10 cellular contexts compared by ENCODE assay signal in genomic region chr5:50710838-50711237, GRCh38. TPM values are rescaled to one million over a fixed set of nuclear protein-coding genes. Genes with fewer than 3 reads are reported as not detected.
DNase-seq lines count a peak whose midpoint lies in the region; ATAC-seq and TF ChIP-seq lines count a peak whose summit lies in the region.
"Had no signal": no experiment of that assay in that cellular context is flagged by ENCODE, and none has a peak within 500 bp of the region (broad histone marks: within the 10 kb centered on the region; RNA-seq: fewer than 3 reads in every experiment).

No MANE protein-coding gene starts in this region.

- DNase-seq in activated naive CD4-positive, alpha-beta T cell treated with anti-CD3 and anti-CD28 coated beads, Interleukin-2, amount 10 ng/mL, durations not matched to agents 7 days and 5 days, result no peak
- no peak for DNase-seq in activated naive CD4-positive, alpha-beta T cell treated with Interleukin-2 at 50 U/mL for 16 hours
- no peak for DNase-seq in activated naive CD8-positive, alpha-beta T cell treated with anti-CD3 and anti-CD28 coated beads for 36 hours
- DNase-seq in suprapubic skin (ENCODE audit: low spot score in 2 of 2) (no peak), UCSD-AML1 (lab: John Stamatoyannopoulos, UW; ENCODE audit: unreplicated experiment) (no peak), DMS79 (lab: John Stamatoyannopoulos, UW) (no peak)
- DNase-seq: BE2C, cortex of kidney had no signal

- peaks cover 8% of the 10 kb centered on the region for H3K4me1 ChIP-seq in suprapubic skin
- H3K4me1 ChIP-seq: BE2C had no signal

- H3K27me3 Mint-ChIP-seq in activated naive CD4-positive, alpha-beta T cell treated with anti-CD3 and anti-CD28 coated beads, Interleukin-2, amount 10 ng/mL, durations not matched to agents 7 days and 5 days, result no peaks in the 10 kb centered on the region
- H3K27me3 Mint-ChIP-seq in activated naive CD8-positive, alpha-beta T cell treated with anti-CD3 and anti-CD28 coated beads for 36 hours, result no peaks in the 10 kb centered on the region

- no peak for TF ChIP-seq POLR2A in suprapubic skin (IDR thresholded peaks at IDR 0.05)

- peak; percentile 11 for ATAC-seq in HG03045 (IDR thresholded peaks at IDR 0.05; ENCODE audit: unreplicated experiment)
- ATAC-seq in GM19328 (IDR thresholded peaks at IDR 0.05; ENCODE audit: unreplicated experiment), result no peak

- no peak for TF ChIP-seq CTCF in suprapubic skin (IDR thresholded peaks at IDR 0.05)

- CTCF ChIA-PET in activated naive CD4-positive, alpha-beta T cell treated with anti-CD3 and anti-CD28 coated beads, Interleukin-2, amount 10 ng/mL, durations not matched to agents 7 days and 5 days (lab: Charles Lee), result interaction anchor here (0.6 kb wide), 1 partner anchor 40 kb away, joined by 3 read pairs; no protein-coding TSS in a partner anchor

- peak overlapping the region; percentile 1 for H3K4me3 ChIP-seq in suprapubic skin

- TF ChIP-seq EP300 in suprapubic skin (IDR thresholded peaks at IDR 0.05), result no peak

- H3K4me3 Mint-ChIP-seq in activated naive CD4-positive, alpha-beta T cell treated with anti-CD3 and anti-CD28 coated beads, Interleukin-2, amount 10 ng/mL, durations not matched to agents 7 days and 5 days, result peak overlapping the region; percentile 48
- peak overlapping the region; percentile 70 for H3K4me3 Mint-ChIP-seq in activated naive CD8-positive, alpha-beta T cell treated with anti-CD3 and anti-CD28 coated beads for 36 hours

- no peaks in the 10 kb centered on the region for H3K9me3 ChIP-seq in suprapubic skin
- H3K9me3 ChIP-seq: BE2C had no signal

- no peaks in the 10 kb centered on the region for H3K27me3 ChIP-seq in suprapubic skin
- H3K27me3 ChIP-seq: BE2C had no signal

- WGBS in suprapubic skin, result 27% methylated on average over 2 of the region's 2 CpGs

- H3K9me3 Mint-ChIP-seq in activated naive CD4-positive, alpha-beta T cell treated with anti-CD3 and anti-CD28 coated beads, Interleukin-2, amount 10 ng/mL, durations not matched to agents 7 days and 5 days, result peaks cover 1% of the 10 kb centered on the region
- no peaks in the 10 kb centered on the region for H3K9me3 Mint-ChIP-seq in activated naive CD8-positive, alpha-beta T cell treated with anti-CD3 and anti-CD28 coated beads for 36 hours

- H3K36me3 Mint-ChIP-seq in activated naive CD4-positive, alpha-beta T cell treated with anti-CD3 and anti-CD28 coated beads, Interleukin-2, amount 10 ng/mL, durations not matched to agents 7 days and 5 days, result peaks cover 18% of the 10 kb centered on the region
- H3K36me3 Mint-ChIP-seq in activated naive CD8-positive, alpha-beta T cell treated with anti-CD3 and anti-CD28 coated beads for 36 hours, result peaks cover 11% of the 10 kb centered on the region

- H3K27ac ChIP-seq in suprapubic skin, result no peak overlapping the region

- H3K27ac Mint-ChIP-seq in activated naive CD4-positive, alpha-beta T cell treated with anti-CD3 and anti-CD28 coated beads, Interleukin-2, amount 10 ng/mL, durations not matched to agents 7 days and 5 days, result peak overlapping the region; percentile 89
- H3K27ac Mint-ChIP-seq in activated naive CD8-positive, alpha-beta T cell treated with anti-CD3 and anti-CD28 coated beads for 36 hours, result peak overlapping the region; percentile 73

- H3K36me3 ChIP-seq in suprapubic skin, result no peaks in the 10 kb centered on the region
- H3K36me3 ChIP-seq: BE2C had no signal

- peaks cover 57% of the 10 kb centered on the region for H3K4me1 Mint-ChIP-seq in activated naive CD4-positive, alpha-beta T cell treated with anti-CD3 and anti-CD28 coated beads, Interleukin-2, amount 10 ng/mL, durations not matched to agents 7 days and 5 days
- peaks cover 66% of the 10 kb centered on the region for H3K4me1 Mint-ChIP-seq in activated naive CD8-positive, alpha-beta T cell treated with anti-CD3 and anti-CD28 coated beads for 36 hours

RNA-seq across cellular contexts. Expression of gene PARP8, which starts 44.4 kb away (rescaled TPM):
- total RNA-seq in activated naive CD8-positive, alpha-beta T cell treated with anti-CD3 and anti-CD28 coated beads for 36 hours, result 10 to 100 TPM; 41.0 to 43.6 TPM
- total RNA-seq in suprapubic skin, result 10 to 100 TPM in 3 of 4 donors, 1 to 10 TPM in 1; 9.7 to 18.0 (median 13.2) TPM
